Comparison of ENCODE assay signal across 24 cellular contexts in the genomic region with DNA sequence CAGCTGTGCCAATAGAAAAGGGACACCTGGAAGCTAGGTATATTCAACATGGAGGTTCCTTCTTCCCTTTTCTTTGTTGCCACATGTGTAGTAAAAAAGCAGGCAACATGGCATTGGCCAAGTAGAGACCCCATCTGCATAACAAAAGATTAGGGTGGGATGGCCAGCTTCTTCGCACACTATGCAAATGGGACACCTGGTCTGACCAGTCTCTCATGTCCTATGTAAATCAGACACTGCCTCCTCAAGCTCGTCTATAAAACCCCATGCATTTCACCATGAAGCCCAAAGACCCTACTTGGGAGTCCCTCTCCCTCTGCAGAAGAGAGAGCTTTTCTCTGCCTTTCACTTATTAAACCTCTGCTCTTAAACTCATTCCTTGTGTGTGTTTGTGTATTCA. TPM values are rescaled to one million over a fixed set of nuclear protein-coding genes. Genes with fewer than 3 reads are reported as not detected.
DNase-seq lines count a peak whose midpoint lies in the region; ATAC-seq and TF ChIP-seq lines count a peak whose summit lies in the region.
"Had no signal": no experiment of that assay in that cellular context is flagged by ENCODE, and none has a peak within 500 bp of the region (broad histone marks: within the 10 kb centered on the region; RNA-seq: fewer than 3 reads in every experiment).

No MANE protein-coding gene starts in this region.

- CTCF ChIA-PET in activated naive CD4-positive, alpha-beta T cell treated with anti-CD3 and anti-CD28 coated beads, Interleukin-2, amount 10 ng/mL, durations not matched to agents 7 days and 5 days (lab: Charles Lee): no interaction called here

- no peak overlapping the region for H2AK5ac ChIP-seq in H9 (ENCODE audit: insufficient read length, low read length)

- no peak overlapping the region for H3K23ac ChIP-seq in H9 (ENCODE audit: insufficient read length, low read depth, low read length)

- no peak overlapping the region for H2BK15ac ChIP-seq in H9 (ENCODE audit: low read depth, low read length)

- no peak overlapping the region for H2BK5ac ChIP-seq in H9 (ENCODE audit: insufficient read length, low read length)

- no peak overlapping the region for H3T11ph ChIP-seq in H9 (ENCODE audit: low read length)

- peak overlapping the region; percentile 48 for H3K27ac ChIP-seq in H9 (ENCODE audit: insufficient read length, low read depth, low read length)
- H3K27ac ChIP-seq in endodermal cell (ENCODE audit: low read depth, low read length): no peak overlapping the region

- no peak overlapping the region for H2BK12ac ChIP-seq in H9 (ENCODE audit: insufficient read length, low read depth, low read length)

- H4K5ac ChIP-seq in H9 (ENCODE audit: insufficient read length, low read depth, low read length): no peak overlapping the region

- H3K9me3 ChIP-seq in H9 (ENCODE audit: control insufficient read depth, low read depth, low read length) (no peaks in the 10 kb centered on the region), endodermal cell (ENCODE audit: control insufficient read depth, low read length) (peaks cover 24% of the 10 kb centered on the region)

- H2AFZ ChIP-seq in H9 (ENCODE audit: low read length): no peak overlapping the region

- no peak overlapping the region for H3K14ac ChIP-seq in H9 (ENCODE audit: insufficient read depth, low read length)

- no peak overlapping the region for H4K8ac ChIP-seq in H9 (replicated peaks; ENCODE audit: insufficient read length, low read depth, low read length)

- H4K91ac ChIP-seq in H9 (ENCODE audit: insufficient read length, low read depth, low read length): no peak overlapping the region

- H3K79me1 ChIP-seq in H9 (ENCODE audit: insufficient read depth, low read depth, low read length, poor library complexity, severe bottlenecking): no peaks in the 10 kb centered on the region

- H3K79me2 ChIP-seq in H9 (ENCODE audit: insufficient read depth, low read length): no peaks in the 10 kb centered on the region

- no peak overlapping the region for H3K4me3 ChIP-seq in endodermal cell (ENCODE audit: low read length)
- H3K4me3 ChIP-seq: suprapubic skin had no signal

- no CpG with 5 or more reads among the region's 2 CpGs for WGBS in H9 (ENCODE audit: extremely low coverage, insufficient read length, low lambda C conversion rate)
- 30 to 55% methylated on average over 2 of the region's 2 CpGs for WGBS in endodermal cell (ENCODE audit: insufficient coverage in 1 of 2, insufficient read length in 1 of 2), 2 experiments

- peak; percentile 93 for DNase-seq in H9
- DNase-seq in NCI-H748 (lab: John Stamatoyannopoulos, UW; ENCODE audit: unreplicated experiment): peak; percentile 89
- peak; percentile 84 for DNase-seq in endodermal cell
- DNase-seq in mesenteric fat pad (ENCODE audit: low spot score): peak; percentile 4
- no peak for DNase-seq in omental fat pad (ENCODE audit: low spot score)
- no peak for DNase-seq in activated naive CD4-positive, alpha-beta T cell treated with anti-CD3 and anti-CD28 coated beads, Interleukin-2, amount 10 ng/mL, durations not matched to agents 7 days and 5 days
- no peak for DNase-seq in stimulated activated naive CD8-positive, alpha-beta T cell treated with anti-CD3 and anti-CD28 coated beads, Interleukin-15, amount 100 ng/mL, for 72 hours
- DNase-seq: activated CD4-positive, alpha-beta memory T cell treated with anti-CD3 and anti-CD28 coated beads for 36 hours; activated naive CD4-positive, alpha-beta T cell treated with Interleukin-2 at 50 U/mL for 16 hours; activated T-cell treated with anti-CD3 and anti-CD28 coated beads, Interleukin-2, amount 50 U/mL, for 24 hours; aorta; central memory CD4-positive, alpha-beta T cell; erythroblast; NCI-H1694 treated with DMSO at 0.1 percent for 48 hours; NCI-H510A; stimulated activated CD4-positive, alpha-beta T cell treated with anti-CD3 and anti-CD28 coated beads, Interleukin-12 subunit alpha, Interleukin-12 subunit beta, amount 100 ng/mL, for 4 hours; stimulated activated CD8-positive, alpha-beta memory T cell treated with anti-CD3 and anti-CD28 coated beads, Interleukin-4, amount 100 ng/mL, for 48 hours; T-helper 2 cell had no signal

- no peak for ATAC-seq in omental fat pad (ENCODE audit: low FRiP score)
- ATAC-seq in stimulated activated naive CD8-positive, alpha-beta T cell treated with anti-CD3 and anti-CD28 coated beads, Interleukin-15, amount 100 ng/mL, for 72 hours: no peak
- ATAC-seq: HepG2 had no signal

- H3K9ac ChIP-seq in H9 (ENCODE audit: extremely low read depth, insufficient read length, low read length) (no peak overlapping the region), endodermal cell (ENCODE audit: extremely low read depth, low read length, poor library complexity, severe bottlenecking) (no peak overlapping the region)

- peak overlapping the region; percentile 81 to 93 (median 82); a peak in 5 of 7 replicates for H3K27ac Mint-ChIP-seq in H9
- no peak overlapping the region for H3K27ac Mint-ChIP-seq in endodermal cell
- no peak overlapping the region for H3K27ac Mint-ChIP-seq in activated naive CD4-positive, alpha-beta T cell treated with anti-CD3 and anti-CD28 coated beads, Interleukin-2, amount 10 ng/mL, durations not matched to agents 7 days and 5 days
- no peak overlapping the region for H3K27ac Mint-ChIP-seq in stimulated activated naive CD8-positive, alpha-beta T cell treated with anti-CD3 and anti-CD28 coated beads, Interleukin-15, amount 100 ng/mL, for 72 hours
- H3K27ac Mint-ChIP-seq: activated CD4-positive, alpha-beta memory T cell treated with anti-CD3 and anti-CD28 coated beads for 36 hours; activated T-cell treated with anti-CD3 and anti-CD28 coated beads, Interleukin-2, amount 50 U/mL, for 24 hours had no signal

- peaks cover 16 to 27% (median 19%) of the 10 kb centered on the region in 3 experiments for H3K36me3 Mint-ChIP-seq in H9 (ENCODE audit: insufficient read depth in 1 of 3, low read depth in 3 of 3)
- peaks cover 5% of the 10 kb centered on the region for H3K36me3 Mint-ChIP-seq in endodermal cell (ENCODE audit: low read depth)
- H3K36me3 Mint-ChIP-seq in activated naive CD4-positive, alpha-beta T cell treated with anti-CD3 and anti-CD28 coated beads, Interleukin-2, amount 10 ng/mL, durations not matched to agents 7 days and 5 days: no peaks in the 10 kb centered on the region
- H3K36me3 Mint-ChIP-seq: activated CD4-positive, alpha-beta memory T cell treated with anti-CD3 and anti-CD28 coated beads for 36 hours had no signal

- no peak overlapping the region for H3K18ac ChIP-seq in H9 (ENCODE audit: insufficient read length, low read depth, low read length)

- no peak overlapping the region for H3K4me2 ChIP-seq in H9 (ENCODE audit: insufficient read depth, insufficient read length, low read length)

- H3K4me1 ChIP-seq in H9 (ENCODE audit: insufficient read depth, low read length) (no peaks in the 10 kb centered on the region), endodermal cell (ENCODE audit: control insufficient read depth, insufficient read depth, low read length) (no peaks in the 10 kb centered on the region)
- H3K4me1 ChIP-seq: suprapubic skin had no signal

- no peak overlapping the region for H2BK120ac ChIP-seq in H9 (ENCODE audit: low read depth, low read length, poor library complexity, severe bottlenecking)

- H3K9me3 Mint-ChIP-seq in H9 (peaks cover 28 to 31% of the 10 kb centered on the region in 2 experiments), endodermal cell (peaks cover 43% of the 10 kb centered on the region)
- H3K9me3 Mint-ChIP-seq in activated naive CD4-positive, alpha-beta T cell treated with anti-CD3 and anti-CD28 coated beads, Interleukin-2, amount 10 ng/mL, durations not matched to agents 7 days and 5 days: peaks cover 2% of the 10 kb centered on the region
- peaks cover 13 to 20% of the 10 kb centered on the region in 2 donors for H3K9me3 Mint-ChIP-seq in stimulated activated naive CD8-positive, alpha-beta T cell treated with anti-CD3 and anti-CD28 coated beads, Interleukin-15, amount 100 ng/mL, for 72 hours

- H3K56ac ChIP-seq in H9 (ENCODE audit: insufficient read length, low read depth, low read length): no peak overlapping the region

- H3K4me1 Mint-ChIP-seq in H9: peaks cover 19 to 27% of the 10 kb centered on the region in 2 experiments
- H3K4me1 Mint-ChIP-seq in endodermal cell: peaks cover 11% of the 10 kb centered on the region
- no peaks in the 10 kb centered on the region for H3K4me1 Mint-ChIP-seq in activated naive CD4-positive, alpha-beta T cell treated with anti-CD3 and anti-CD28 coated beads, Interleukin-2, amount 10 ng/mL, durations not matched to agents 7 days and 5 days
- no peaks in the 10 kb centered on the region for H3K4me1 Mint-ChIP-seq in stimulated activated naive CD8-positive, alpha-beta T cell treated with anti-CD3 and anti-CD28 coated beads, Interleukin-15, amount 100 ng/mL, for 72 hours

- H3K27me3 Mint-ChIP-seq in H9 (ENCODE audit: low read depth) (peaks cover under 1% of the 10 kb centered on the region), endodermal cell (ENCODE audit: insufficient read depth) (peaks cover 2% of the 10 kb centered on the region)
- H3K27me3 Mint-ChIP-seq in activated naive CD4-positive, alpha-beta T cell treated with anti-CD3 and anti-CD28 coated beads, Interleukin-2, amount 10 ng/mL, durations not matched to agents 7 days and 5 days: peaks cover 10% of the 10 kb centered on the region
- peaks cover 14% of the 10 kb centered on the region for H3K27me3 Mint-ChIP-seq in stimulated activated naive CD8-positive, alpha-beta T cell treated with anti-CD3 and anti-CD28 coated beads, Interleukin-15, amount 100 ng/mL, for 72 hours

- TF ChIP-seq CTCF in H9 (conservative IDR thresholded peaks at IDR 0.05) (no peak), endodermal cell (conservative IDR thresholded peaks at IDR 0.05) (no peak), omental fat pad (IDR thresholded peaks at IDR 0.05) (no peak)

- H3K4me3 Mint-ChIP-seq in H9: no peak overlapping the region; a peak in 1 of 5 replicates
- no peak overlapping the region for H3K4me3 Mint-ChIP-seq in endodermal cell
- H3K4me3 Mint-ChIP-seq in activated naive CD4-positive, alpha-beta T cell treated with anti-CD3 and anti-CD28 coated beads, Interleukin-2, amount 10 ng/mL, durations not matched to agents 7 days and 5 days: no peak overlapping the region
- H3K4me3 Mint-ChIP-seq in stimulated activated naive CD8-positive, alpha-beta T cell treated with anti-CD3 and anti-CD28 coated beads, Interleukin-15, amount 100 ng/mL, for 72 hours: no peak overlapping the region
- H3K4me3 Mint-ChIP-seq: activated CD4-positive, alpha-beta memory T cell treated with anti-CD3 and anti-CD28 coated beads for 36 hours; activated T-cell treated with anti-CD3 and anti-CD28 coated beads, Interleukin-2, amount 50 U/mL, for 24 hours had no signal

- H2BK20ac ChIP-seq in H9 (ENCODE audit: low read depth, low read length, poor library complexity, severe bottlenecking): no peak overlapping the region

- H3K36me3 ChIP-seq in endodermal cell (ENCODE audit: control insufficient read depth, insufficient read depth, low read length): no peaks in the 10 kb centered on the region
- H3K36me3 ChIP-seq: suprapubic skin had no signal

- H4K20me1 ChIP-seq in H9 (ENCODE audit: control insufficient read depth, insufficient read depth, insufficient read length): no peaks in the 10 kb centered on the region

- no peaks in the 10 kb centered on the region for H3K23me2 ChIP-seq in H9 (ENCODE audit: insufficient read length, low read depth, low read length, poor library complexity, severe bottlenecking)

- no peaks in the 10 kb centered on the region for H3K27me3 ChIP-seq in H9 (ENCODE audit: insufficient read depth, low read length)
- no peaks in the 10 kb centered on the region for H3K27me3 ChIP-seq in endodermal cell (ENCODE audit: control insufficient read depth, insufficient read depth, low read length, poor library complexity, severe bottlenecking)

- no peak overlapping the region for H3K4ac ChIP-seq in H9 (ENCODE audit: low read depth, low read length)

RNA-seq across cellular contexts. Expression of a gene that starts 53.9 kb away (rescaled TPM):
- 0.50 TPM in 1 of 2 replicates, not detected in the other for total RNA-seq in H9 (2021)
- total RNA-seq in endodermal cell: not detected
- polyA plus RNA-seq in endodermal cell (2013, experiment 1 of 2): not detected
- polyA plus RNA-seq in endodermal cell (2013, experiment 2 of 2): not detected
- total RNA-seq in mesenteric fat pad: not detected
- total RNA-seq in omental fat pad: not detected
- total RNA-seq: activated CD4-positive, alpha-beta memory T cell treated with anti-CD3 and anti-CD28 coated beads for 36 hours; aorta; frontal cortex; H4; HepG2; liver; M059J; suprapubic skin had no signal
- polyA plus RNA-seq: aorta, HepG2, liver had no signal

Comparison
In these comparisons a context has a peak if more than half of its experiments do, and no peak if none do; other contexts are left out.
1. DNase-seq: peak in H9 (single experiment), NCI-H748 (single experiment), endodermal cell (single experiment) and mesenteric fat pad (single experiment); none in omental fat pad (single experiment), activated naive CD4-positive, alpha-beta T cell treated with anti-CD3 and anti-CD28 coated beads, Interleukin-2, amount 10 ng/mL, durations not matched to agents 7 days and 5 days (single experiment) and stimulated activated naive CD8-positive, alpha-beta T cell treated with anti-CD3 and anti-CD28 coated beads, Interleukin-15, amount 100 ng/mL, for 72 hours (0 of 2).
2. H3K27ac Mint-ChIP-seq: peak in H9 (3 of 3); none in endodermal cell (single experiment), activated naive CD4-positive, alpha-beta T cell treated with anti-CD3 and anti-CD28 coated beads, Interleukin-2, amount 10 ng/mL, durations not matched to agents 7 days and 5 days (single experiment) and stimulated activated naive CD8-positive, alpha-beta T cell treated with anti-CD3 and anti-CD28 coated beads, Interleukin-15, amount 100 ng/mL, for 72 hours (0 of 2).